8 cellular contexts compared by ENCODE assay signal in genomic region chr6:34248727-34249468, GRCh38. TPM values are rescaled to one million over a fixed set of nuclear protein-coding genes. Genes with fewer than 3 reads are reported as not detected.
A peak's percentile ranks its signal among the peaks of the same experiment; 100 is the strongest.
DNase-seq lines count a peak whose midpoint lies in the region; ATAC-seq and TF ChIP-seq lines count a peak whose summit lies in the region.

TSS of gene SMIM29 (minus strand) at chr6:34249006. CDS start at chr6:34247791, 1,215 bp downstream.

- H3K4me2 ChIP-seq in PC-3 (ENCODE audit: low read length), result peak within 1 kb of the TSS; percentile 94

- peak; percentile 65 for ATAC-seq in GM21576 (IDR thresholded peaks at IDR 0.05; ENCODE audit: unreplicated experiment)
- ATAC-seq in PC-3, result peak; percentile 45

- H3K4me1 ChIP-seq in PC-3 (ENCODE audit: insufficient read depth, low read length) (peaks cover 55% of the 10 kb centered on the region), mucosa of stomach (ENCODE audit: control insufficient read depth, insufficient read depth, low read length) (peaks cover 29% of the 10 kb centered on the region)

- H3F3A ChIP-seq in PC-3 (ENCODE audit: low read length, unreplicated experiment), result peaks cover 4% of the 10 kb centered on the region

- CTCF ChIA-PET in PC-3 (lab: Charles Lee), result interaction anchor here (0.5 to 3.5 kb wide), 8 partner anchors 16 to 651 kb away, joined by 3 to 34 read pairs (median 3); no protein-coding TSS in a partner anchor

- peaks cover 11% of the 10 kb centered on the region; the same call in 1 of the 2 replicates for H3K79me2 ChIP-seq in PC-3 (ENCODE audit: low read length)

- TF ChIP-seq CTCF in PC-3 (conservative IDR thresholded peaks at IDR 0.05; ENCODE audit: low read depth, low read length), result peak; percentile 77
- TF ChIP-seq CTCF in epithelial cell of proximal tubule (conservative IDR thresholded peaks at IDR 0.05; ENCODE audit: low read depth, low read length), result peak; percentile 74

- POLR2A ChIA-PET in PC-3 (lab: Charles Lee; ENCODE audit: unreplicated experiment), result no interaction called here

- peak within 1 kb of the TSS; percentile 60 for H3K27ac ChIP-seq in PC-3 (ENCODE audit: low read length)

- DNase-seq in DMS153 treated with DMSO at 0.1 percent for 48 hours (lab: John Stamatoyannopoulos, UW; ENCODE audit: unreplicated experiment) (peak; percentile 85), KBM-7 (peak; percentile 89), PC-3 (peak; percentile 96), activated T-cell treated with anti-CD3 and anti-CD28 coated beads for 48 hours (ENCODE audit: low read depth) (peak; percentile 98), epithelial cell of proximal tubule (ENCODE audit: low read depth) (no peak)
- peak; percentile 99 for DNase-seq in stimulated activated CD8-positive, alpha-beta memory T cell treated with anti-CD3 and anti-CD28 coated beads, Interleukin-4, amount 100 ng/mL, for 48 hours

- BruUV-seq in PC-3 (replicated peaks; lab: Mats Ljungman, UMichigan), result no TSS peak

- in situ Hi-C loops in KBM-7 (cut with MboI; ENCODE audit: low pct_unique_long_range_greater_than_20kb, low sequenced_read_pairs), result loop anchor here (25.0 kb wide), 1 partner anchor 163 kb away; no protein-coding TSS in a partner anchor

- H3K9ac ChIP-seq in PC-3 (ENCODE audit: low read length) (peak within 1 kb of the TSS; percentile 89), mucosa of stomach (ENCODE audit: low read length) (peak within 1 kb of the TSS; percentile 75)

- H3K27me3 ChIP-seq in PC-3 (ENCODE audit: low read length) (no peaks in the 10 kb centered on the region), mucosa of stomach (ENCODE audit: control insufficient read depth, insufficient read depth, low read length) (no peaks in the 10 kb centered on the region)

- no peaks in the 10 kb centered on the region for H4K20me1 ChIP-seq in PC-3 (ENCODE audit: low read length)

- peak within 1 kb of the TSS; percentile 100 for H2AFZ ChIP-seq in PC-3 (ENCODE audit: low read length)

- H3K36me3 ChIP-seq in PC-3 (ENCODE audit: low read depth, low read length), result peaks cover 6% of the 10 kb centered on the region; the same call in 1 of the 2 replicates
- H3K36me3 ChIP-seq in mucosa of stomach (ENCODE audit: control insufficient read depth, insufficient read depth, low read length), result no peaks in the 10 kb centered on the region

- H3K4me3 ChIP-seq in PC-3 (ENCODE audit: low read length), result peak within 1 kb of the TSS; percentile 79
- peak within 1 kb of the TSS; percentile 91 for H3K4me3 ChIP-seq in epithelial cell of proximal tubule (ENCODE audit: low read depth, low read length)
- peak within 1 kb of the TSS; percentile 57 for H3K4me3 ChIP-seq in mucosa of stomach (ENCODE audit: low read length)

- no peaks in the 10 kb centered on the region for H3K9me3 ChIP-seq in PC-3 (ENCODE audit: low read length)
- no peaks in the 10 kb centered on the region for H3K9me3 ChIP-seq in mucosa of stomach (ENCODE audit: control insufficient read depth, low read length)

- intact Hi-C loops in PC-3 (cut with micrococcal nuclease), result loop anchor here (1.0 to 5.0 kb wide), 5 partner anchors 92 to 358 kb away; no protein-coding TSS in a partner anchor

- H3K9me2 ChIP-seq in PC-3 (replicated peaks; ENCODE audit: low read length), result no peaks in the 10 kb centered on the region

RNA-seq across cellular contexts. Expression of gene SMIM29, which starts in this region (rescaled TPM):
- total RNA-seq in PC-3 (2014; rRNA removed) (25.8 and 26.8 TPM in 2 replicates), epithelial cell of proximal tubule (16.1 and 43.6 TPM in 2 replicates)
